1 cellular context compared by ENCODE assay signal in the genomic region with DNA sequence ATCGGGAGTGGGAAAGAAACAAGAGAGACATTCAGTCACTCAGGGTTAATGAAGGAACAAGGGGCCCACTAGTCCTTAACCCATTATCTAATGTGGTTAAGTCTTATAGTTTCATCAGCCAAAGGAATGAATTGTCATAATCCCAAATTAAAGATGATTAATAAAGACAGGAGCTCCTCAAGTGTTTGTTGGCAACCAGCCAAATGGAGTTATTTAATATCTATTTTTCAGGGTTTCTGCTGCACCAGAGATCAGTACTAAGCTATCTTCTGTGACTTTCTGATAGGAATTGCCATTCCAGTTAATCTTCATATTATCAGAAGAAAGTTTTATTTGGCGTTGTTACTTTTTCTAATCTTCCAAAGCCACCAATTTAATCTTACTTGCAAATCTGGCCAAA.
TF ChIP-seq lines count a peak whose summit lies in the region.

No MANE protein-coding gene starts in this region.

TF ChIP-seq in HepG2, 621 proteins besides CTCF, POLR2A, EP300 and RAD21 (continued from another document):
- TF ChIP-seq RFX1 (IDR thresholded peaks at IDR 0.05), result no peak
TF ChIP-seq in HepG2: peak in this region for 1.
